ENCODE assay signal across 1 cellular context in the genomic region with DNA sequence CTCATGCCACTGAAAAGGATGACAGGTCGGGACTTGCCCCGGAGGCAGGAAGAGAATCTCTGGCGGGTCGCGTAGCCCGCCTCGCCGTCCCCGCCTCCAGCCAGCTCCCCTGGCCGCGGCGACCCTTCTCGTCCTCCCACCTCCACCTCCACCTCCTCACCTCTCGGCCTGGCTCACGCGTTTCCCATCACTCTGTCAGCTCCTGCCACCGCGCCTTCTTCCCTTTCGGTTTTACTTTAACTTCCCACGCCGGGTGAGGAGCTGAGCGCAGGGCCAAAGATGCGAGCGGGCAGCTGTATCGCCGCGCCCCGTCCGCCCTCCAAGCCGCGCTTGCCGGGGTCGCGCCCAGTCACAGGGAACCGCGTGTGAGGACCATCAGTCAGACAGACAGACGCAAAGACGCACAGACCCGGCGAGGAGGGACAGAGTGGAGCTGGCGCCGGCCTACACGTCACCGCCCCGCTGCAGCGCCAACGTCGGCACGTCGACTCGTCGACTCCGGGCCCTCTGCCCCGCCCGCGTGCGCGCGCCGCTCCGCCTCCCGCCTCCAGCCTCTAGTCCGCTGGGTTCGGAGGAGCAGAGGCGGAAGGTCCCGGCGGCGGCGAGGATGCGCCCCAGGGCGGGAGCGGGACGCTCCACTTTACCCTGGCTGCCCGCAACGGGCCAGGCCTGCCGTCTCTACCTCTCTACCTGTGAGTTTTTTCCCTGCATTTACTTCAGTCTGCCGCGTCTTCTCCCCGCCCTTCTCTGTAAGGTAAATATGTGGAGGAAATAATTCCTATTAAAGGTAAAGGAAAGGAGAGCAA.
TF ChIP-seq lines count a peak whose summit lies in the region.

A gene with protein sequence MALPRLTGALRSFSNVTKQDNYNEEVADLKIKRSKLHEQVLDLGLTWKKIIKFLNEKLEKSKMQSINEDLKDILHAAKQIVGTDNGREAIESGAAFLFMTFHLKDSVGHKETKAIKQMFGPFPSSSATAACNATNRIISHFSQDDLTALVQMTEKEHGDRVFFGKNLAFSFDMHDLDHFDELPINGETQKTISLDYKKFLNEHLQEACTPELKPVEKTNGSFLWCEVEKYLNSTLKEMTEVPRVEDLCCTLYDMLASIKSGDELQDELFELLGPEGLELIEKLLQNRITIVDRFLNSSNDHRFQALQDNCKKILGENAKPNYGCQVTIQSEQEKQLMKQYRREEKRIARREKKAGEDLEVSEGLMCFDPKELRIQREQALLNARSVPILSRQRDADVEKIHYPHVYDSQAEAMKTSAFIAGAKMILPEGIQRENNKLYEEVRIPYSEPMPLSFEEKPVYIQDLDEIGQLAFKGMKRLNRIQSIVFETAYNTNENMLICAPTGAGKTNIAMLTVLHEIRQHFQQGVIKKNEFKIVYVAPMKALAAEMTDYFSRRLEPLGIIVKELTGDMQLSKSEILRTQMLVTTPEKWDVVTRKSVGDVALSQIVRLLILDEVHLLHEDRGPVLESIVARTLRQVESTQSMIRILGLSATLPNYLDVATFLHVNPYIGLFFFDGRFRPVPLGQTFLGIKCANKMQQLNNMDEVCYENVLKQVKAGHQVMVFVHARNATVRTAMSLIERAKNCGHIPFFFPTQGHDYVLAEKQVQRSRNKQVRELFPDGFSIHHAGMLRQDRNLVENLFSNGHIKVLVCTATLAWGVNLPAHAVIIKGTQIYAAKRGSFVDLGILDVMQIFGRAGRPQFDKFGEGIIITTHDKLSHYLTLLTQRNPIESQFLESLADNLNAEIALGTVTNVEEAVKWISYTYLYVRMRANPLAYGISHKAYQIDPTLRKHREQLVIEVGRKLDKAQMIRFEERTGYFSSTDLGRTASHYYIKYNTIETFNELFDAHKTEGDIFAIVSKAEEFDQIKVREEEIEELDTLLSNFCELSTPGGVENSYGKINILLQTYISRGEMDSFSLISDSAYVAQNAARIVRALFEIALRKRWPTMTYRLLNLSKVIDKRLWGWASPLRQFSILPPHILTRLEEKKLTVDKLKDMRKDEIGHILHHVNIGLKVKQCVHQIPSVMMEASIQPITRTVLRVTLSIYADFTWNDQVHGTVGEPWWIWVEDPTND (N-terminal part only) (minus strand): TSS at position 429 of the 806 bp plus-strand sequence. CDS start 13,332 bp downstream, outside the sequence.

TF ChIP-seq in HepG2, 621 proteins besides CTCF, POLR2A, EP300 and RAD21 (continued from another document and continues in another):
- TF ChIP-seq KLF6 (CRISPR knock-in tag; IDR thresholded peaks at IDR 0.05) (peak; percentile 72), NBN (conservative IDR thresholded peaks at IDR 0.05) (no peak), MED8 (CRISPR knock-in tag; IDR thresholded peaks at IDR 0.05; ENCODE audit: insufficient replicate concordance) (peak; percentile 38), DNMT1 (CRISPR knock-in tag; IDR thresholded peaks at IDR 0.05) (peak; percentile 92), JARID2 (CRISPR knock-in tag; IDR thresholded peaks at IDR 0.05; ENCODE audit: insufficient replicate concordance) (no peak), ZNF10 (CRISPR knock-in tag; IDR thresholded peaks at IDR 0.05; ENCODE audit: borderline replicate concordance, low read depth) (no peak), KDM3A (CRISPR knock-in tag; IDR thresholded peaks at IDR 0.05; ENCODE audit: low read depth) (peak; percentile 85; the same call in 1 of the 2 replicates), ZNF205 (CRISPR knock-in tag; IDR thresholded peaks at IDR 0.05) (peak; percentile 87), FOXA1 (IDR thresholded peaks at IDR 0.05) (no peak), FOXA1 (CRISPR knock-in tag; IDR thresholded peaks at IDR 0.05) (peak; percentile 6; the same call in 1 of the 2 replicates), SP1 (IDR thresholded peaks at IDR 0.05) (no peak), SP1 (CRISPR knock-in tag; IDR thresholded peaks at IDR 0.05) (peak; percentile 79), ZFYVE20 (CRISPR knock-in tag; IDR thresholded peaks at IDR 0.05; ENCODE audit: borderline replicate concordance, low read depth) (peak; percentile 67; the same call in 1 of the 2 replicates), GPN1 (CRISPR knock-in tag; IDR thresholded peaks at IDR 0.05; ENCODE audit: borderline replicate concordance) (no peak), RBM39 (IDR thresholded peaks at IDR 0.05; ENCODE audit: low read depth, low read length, poor library complexity, severe bottlenecking) (no peak), ZNF598 (CRISPR knock-in tag; IDR thresholded peaks at IDR 0.05; ENCODE audit: borderline replicate concordance) (peak; percentile 96; the same call in 1 of the 2 replicates), ZNF34 (CRISPR knock-in tag; IDR thresholded peaks at IDR 0.05; ENCODE audit: borderline replicate concordance) (no peak), SETDB1 (CRISPR knock-in tag; IDR thresholded peaks at IDR 0.05; ENCODE audit: borderline replicate concordance) (peak; percentile 73; the same call in 1 of the 2 replicates), ZSCAN22 (CRISPR knock-in tag; IDR thresholded peaks at IDR 0.05) (0 out of 2 replicates have a peak, but pooled peaks have one; percentile 18), ZNF12 (CRISPR knock-in tag; IDR thresholded peaks at IDR 0.05) (peak; percentile 45; the same call in 1 of the 2 replicates)
- TF ChIP-seq, protein P1, sequence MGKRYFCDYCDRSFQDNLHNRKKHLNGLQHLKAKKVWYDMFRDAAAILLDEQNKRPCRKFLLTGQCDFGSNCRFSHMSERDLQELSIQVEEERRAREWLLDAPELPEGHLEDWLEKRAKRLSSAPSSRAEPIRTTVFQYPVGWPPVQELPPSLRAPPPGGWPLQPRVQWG (CRISPR knock-in tag; IDR thresholded peaks at IDR 0.05; ENCODE audit: borderline replicate concordance, low read depth) = no peak
- TF ChIP-seq, protein P2, sequence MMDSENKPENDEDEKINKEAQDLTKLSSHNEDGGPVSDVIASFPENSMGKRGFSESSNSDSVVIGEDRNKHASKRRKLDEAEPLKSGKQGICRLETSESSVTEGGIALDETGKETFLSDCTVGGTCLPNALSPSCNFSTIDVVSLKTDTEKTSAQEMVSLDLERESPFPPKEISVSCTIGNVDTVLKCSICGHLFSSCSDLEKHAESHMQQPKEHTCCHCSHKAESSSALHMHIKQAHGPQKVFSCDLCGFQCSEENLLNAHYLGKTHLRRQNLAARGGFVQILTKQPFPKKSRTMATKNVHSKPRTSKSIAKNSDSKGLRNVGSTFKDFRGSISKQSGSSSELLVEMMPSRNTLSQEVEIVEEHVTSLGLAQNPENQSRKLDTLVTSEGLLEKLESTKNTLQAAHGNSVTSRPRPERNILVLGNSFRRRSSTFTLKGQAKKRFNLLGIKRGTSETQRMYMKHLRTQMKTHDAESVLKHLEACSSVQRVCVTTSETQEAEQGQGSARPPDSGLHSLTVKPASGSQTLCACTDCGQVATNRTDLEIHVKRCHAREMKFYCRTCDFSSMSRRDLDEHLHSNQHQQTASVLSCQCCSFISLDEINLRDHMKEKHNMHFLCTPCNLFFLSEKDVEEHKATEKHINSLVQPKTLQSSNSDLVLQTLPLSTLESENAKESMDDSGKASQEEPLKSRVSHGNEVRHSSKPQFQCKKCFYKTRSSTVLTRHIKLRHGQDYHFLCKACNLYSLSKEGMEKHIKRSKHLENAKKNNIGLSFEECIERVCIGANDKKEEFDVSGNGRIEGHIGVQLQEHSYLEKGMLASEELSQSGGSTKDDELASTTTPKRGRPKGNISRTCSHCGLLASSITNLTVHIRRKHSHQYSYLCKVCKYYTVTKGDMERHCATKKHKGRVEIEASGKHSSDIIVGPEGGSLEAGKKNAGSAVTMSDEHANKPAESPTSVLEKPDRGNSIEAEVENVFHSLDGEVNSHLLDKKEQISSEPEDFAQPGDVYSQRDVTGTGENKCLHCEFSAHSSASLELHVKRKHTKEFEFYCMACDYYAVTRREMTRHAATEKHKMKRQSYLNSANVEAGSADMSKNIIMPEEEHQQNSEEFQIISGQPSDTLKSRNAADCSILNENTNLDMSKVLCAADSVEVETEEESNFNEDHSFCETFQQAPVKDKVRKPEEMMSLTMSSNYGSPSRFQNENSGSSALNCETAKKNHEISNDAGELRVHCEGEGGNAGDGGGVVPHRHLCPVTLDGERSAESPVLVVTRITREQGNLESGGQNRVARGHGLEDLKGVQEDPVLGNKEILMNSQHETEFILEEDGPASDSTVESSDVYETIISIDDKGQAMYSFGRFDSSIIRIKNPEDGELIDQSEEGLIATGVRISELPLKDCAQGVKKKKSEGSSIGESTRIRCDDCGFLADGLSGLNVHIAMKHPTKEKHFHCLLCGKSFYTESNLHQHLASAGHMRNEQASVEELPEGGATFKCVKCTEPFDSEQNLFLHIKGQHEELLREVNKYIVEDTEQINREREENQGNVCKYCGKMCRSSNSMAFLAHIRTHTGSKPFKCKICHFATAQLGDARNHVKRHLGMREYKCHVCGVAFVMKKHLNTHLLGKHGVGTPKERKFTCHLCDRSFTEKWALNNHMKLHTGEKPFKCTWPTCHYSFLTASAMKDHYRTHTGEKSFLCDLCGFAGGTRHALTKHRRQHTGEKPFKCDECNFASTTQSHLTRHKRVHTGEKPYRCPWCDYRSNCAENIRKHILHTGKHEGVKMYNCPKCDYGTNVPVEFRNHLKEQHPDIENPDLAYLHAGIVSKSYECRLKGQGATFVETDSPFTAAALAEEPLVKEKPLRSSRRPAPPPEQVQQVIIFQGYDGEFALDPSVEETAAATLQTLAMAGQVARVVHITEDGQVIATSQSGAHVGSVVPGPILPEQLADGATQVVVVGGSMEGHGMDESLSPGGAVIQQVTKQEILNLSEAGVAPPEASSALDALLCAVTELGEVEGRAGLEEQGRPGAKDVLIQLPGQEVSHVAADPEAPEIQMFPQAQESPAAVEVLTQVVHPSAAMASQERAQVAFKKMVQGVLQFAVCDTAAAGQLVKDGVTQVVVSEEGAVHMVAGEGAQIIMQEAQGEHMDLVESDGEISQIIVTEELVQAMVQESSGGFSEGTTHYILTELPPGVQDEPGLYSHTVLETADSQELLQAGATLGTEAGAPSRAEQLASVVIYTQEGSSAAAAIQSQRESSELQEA (CRISPR knock-in tag; IDR thresholded peaks at IDR 0.05; ENCODE audit: not compliant biosample characterization) = peak; percentile 98
- TF ChIP-seq, protein P3, sequence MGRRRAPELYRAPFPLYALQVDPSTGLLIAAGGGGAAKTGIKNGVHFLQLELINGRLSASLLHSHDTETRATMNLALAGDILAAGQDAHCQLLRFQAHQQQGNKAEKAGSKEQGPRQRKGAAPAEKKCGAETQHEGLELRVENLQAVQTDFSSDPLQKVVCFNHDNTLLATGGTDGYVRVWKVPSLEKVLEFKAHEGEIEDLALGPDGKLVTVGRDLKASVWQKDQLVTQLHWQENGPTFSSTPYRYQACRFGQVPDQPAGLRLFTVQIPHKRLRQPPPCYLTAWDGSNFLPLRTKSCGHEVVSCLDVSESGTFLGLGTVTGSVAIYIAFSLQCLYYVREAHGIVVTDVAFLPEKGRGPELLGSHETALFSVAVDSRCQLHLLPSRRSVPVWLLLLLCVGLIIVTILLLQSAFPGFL (CRISPR knock-in tag; IDR thresholded peaks at IDR 0.05) = no peak
- TF ChIP-seq, protein P4, sequence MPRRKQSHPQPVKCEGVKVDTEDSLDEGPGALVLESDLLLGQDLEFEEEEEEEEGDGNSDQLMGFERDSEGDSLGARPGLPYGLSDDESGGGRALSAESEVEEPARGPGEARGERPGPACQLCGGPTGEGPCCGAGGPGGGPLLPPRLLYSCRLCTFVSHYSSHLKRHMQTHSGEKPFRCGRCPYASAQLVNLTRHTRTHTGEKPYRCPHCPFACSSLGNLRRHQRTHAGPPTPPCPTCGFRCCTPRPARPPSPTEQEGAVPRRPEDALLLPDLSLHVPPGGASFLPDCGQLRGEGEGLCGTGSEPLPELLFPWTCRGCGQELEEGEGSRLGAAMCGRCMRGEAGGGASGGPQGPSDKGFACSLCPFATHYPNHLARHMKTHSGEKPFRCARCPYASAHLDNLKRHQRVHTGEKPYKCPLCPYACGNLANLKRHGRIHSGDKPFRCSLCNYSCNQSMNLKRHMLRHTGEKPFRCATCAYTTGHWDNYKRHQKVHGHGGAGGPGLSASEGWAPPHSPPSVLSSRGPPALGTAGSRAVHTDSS (CRISPR knock-in tag; conservative IDR thresholded peaks at IDR 0.05) = no peak
- TF ChIP-seq, protein P5, sequence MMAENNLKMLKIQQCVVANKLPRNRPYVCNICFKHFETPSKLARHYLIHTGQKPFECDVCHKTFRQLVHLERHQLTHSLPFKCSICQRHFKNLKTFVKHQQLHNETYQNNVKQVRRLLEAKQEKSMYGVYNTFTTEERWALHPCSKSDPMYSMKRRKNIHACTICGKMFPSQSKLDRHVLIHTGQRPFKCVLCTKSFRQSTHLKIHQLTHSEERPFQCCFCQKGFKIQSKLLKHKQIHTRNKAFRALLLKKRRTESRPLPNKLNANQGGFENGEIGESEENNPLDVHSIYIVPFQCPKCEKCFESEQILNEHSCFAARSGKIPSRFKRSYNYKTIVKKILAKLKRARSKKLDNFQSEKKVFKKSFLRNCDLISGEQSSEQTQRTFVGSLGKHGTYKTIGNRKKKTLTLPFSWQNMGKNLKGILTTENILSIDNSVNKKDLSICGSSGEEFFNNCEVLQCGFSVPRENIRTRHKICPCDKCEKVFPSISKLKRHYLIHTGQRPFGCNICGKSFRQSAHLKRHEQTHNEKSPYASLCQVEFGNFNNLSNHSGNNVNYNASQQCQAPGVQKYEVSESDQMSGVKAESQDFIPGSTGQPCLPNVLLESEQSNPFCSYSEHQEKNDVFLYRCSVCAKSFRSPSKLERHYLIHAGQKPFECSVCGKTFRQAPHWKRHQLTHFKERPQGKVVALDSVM (CRISPR knock-in tag; IDR thresholded peaks at IDR 0.05) = peak; percentile 89
- TF ChIP-seq, protein P6, sequence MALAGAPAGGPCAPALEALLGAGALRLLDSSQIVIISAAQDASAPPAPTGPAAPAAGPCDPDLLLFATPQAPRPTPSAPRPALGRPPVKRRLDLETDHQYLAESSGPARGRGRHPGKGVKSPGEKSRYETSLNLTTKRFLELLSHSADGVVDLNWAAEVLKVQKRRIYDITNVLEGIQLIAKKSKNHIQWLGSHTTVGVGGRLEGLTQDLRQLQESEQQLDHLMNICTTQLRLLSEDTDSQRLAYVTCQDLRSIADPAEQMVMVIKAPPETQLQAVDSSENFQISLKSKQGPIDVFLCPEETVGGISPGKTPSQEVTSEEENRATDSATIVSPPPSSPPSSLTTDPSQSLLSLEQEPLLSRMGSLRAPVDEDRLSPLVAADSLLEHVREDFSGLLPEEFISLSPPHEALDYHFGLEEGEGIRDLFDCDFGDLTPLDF (CRISPR knock-in tag; IDR thresholded peaks at IDR 0.05) = peak; percentile 62; the same call in 1 of the 2 replicates
